9 cellular contexts compared by ENCODE assay signal in the genomic region with DNA sequence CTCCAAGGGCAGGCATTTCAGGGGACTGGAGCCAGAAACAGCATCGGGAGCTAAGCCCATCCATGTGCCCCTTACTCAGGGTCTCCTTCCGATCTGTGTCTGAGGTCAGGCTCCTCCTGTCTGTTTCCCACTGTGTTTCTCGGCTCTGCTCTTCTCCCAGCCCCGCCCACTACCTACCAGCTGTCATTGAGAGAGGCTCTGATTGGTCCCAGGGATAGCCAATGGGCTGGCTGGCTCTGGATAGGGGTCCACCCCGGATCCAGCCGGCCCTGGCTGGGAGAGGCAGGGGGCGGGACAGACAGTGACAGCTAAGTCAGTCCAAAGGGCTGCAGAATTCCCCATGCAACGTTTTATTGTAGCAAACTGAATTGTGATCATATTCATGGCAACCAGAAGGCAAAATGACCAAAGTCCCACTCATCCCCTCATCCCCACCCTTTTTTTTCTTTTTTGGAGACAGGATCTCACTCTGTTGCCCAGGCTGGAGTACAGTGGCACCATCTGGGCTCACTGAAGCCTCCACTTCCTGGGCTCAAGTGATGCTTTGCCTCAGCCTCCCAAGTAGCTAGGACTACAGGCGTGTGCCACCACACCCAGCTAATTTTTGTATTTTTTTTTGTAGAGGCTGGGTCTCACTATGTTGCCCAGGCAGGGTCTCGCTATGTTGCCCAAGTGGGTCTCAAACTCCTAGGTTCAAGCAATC.
DNase-seq lines count a peak whose midpoint lies in the region; ATAC-seq and TF ChIP-seq lines count a peak whose summit lies in the region.
"Had no signal": no experiment of that assay in that cellular context is flagged by ENCODE, and none has a peak within 500 bp of the region (broad histone marks: within the 10 kb centered on the region; RNA-seq: fewer than 3 reads in every experiment).

No MANE protein-coding gene starts in this region.

- ATAC-seq in Right ventricle myocardium superior (ENCODE audit: poor library complexity) (peak; percentile 85), gastrocnemius medialis (peak; percentile 44 to 50), GM21717 (IDR thresholded peaks at IDR 0.05; ENCODE audit: unreplicated experiment) (no peak), GM19328 (IDR thresholded peaks at IDR 0.05; ENCODE audit: unreplicated experiment) (no peak)

- H3K36me3 ChIP-seq in gastrocnemius medialis: no peaks in the 10 kb centered on the region

- no peaks in the 10 kb centered on the region for H3K9me3 ChIP-seq in gastrocnemius medialis

- in situ Hi-C loops in SK-MEL-5 (cut with HindIII; ENCODE audit: low pct_unique_long_range_greater_than_20kb, low sequenced_read_pairs) (no loop called here), gastrocnemius medialis (cut with MboI; ENCODE audit: low sequenced_read_pairs in 4 of 4) (no loop called here)

- H3K27ac ChIP-seq in gastrocnemius medialis: no peak overlapping the region

- intact Hi-C loops in Right ventricle myocardium superior (cut with DNase I): no loop called here
- intact Hi-C loops in gastrocnemius medialis (cut with DNase I; ENCODE audit: low total_unique reads): no loop called here

- TF ChIP-seq CTCF in gastrocnemius medialis (IDR thresholded peaks at IDR 0.05 in 4 of 5, conservative IDR thresholded peaks at IDR 0.05 in 1 of 5): no peak

- H3K27me3 ChIP-seq in gastrocnemius medialis: no peaks in the 10 kb centered on the region

- no peak overlapping the region for H3K4me3 ChIP-seq in gastrocnemius medialis

- DNase-seq in NCI-H526 (lab: John Stamatoyannopoulos, UW) (peak; percentile 14 to 61), NCI-H526 treated with DMSO at 0.1 percent for 48 hours (lab: John Stamatoyannopoulos, UW) (no peak), SK-MEL-5 (ENCODE audit: low read depth, low spot score) (peak; percentile 90), Right ventricle myocardium superior (peak; percentile 68), gastrocnemius medialis (peak; percentile 10 to 29)
- no peak for DNase-seq in stimulated activated CD4-positive, alpha-beta T cell treated with anti-CD3 and anti-CD28 coated beads, Interleukin-4, amount 100 ng/mL, for 4 hours
- DNase-seq: naive B cell had no signal

- H3K4me1 ChIP-seq in gastrocnemius medialis: no peaks in the 10 kb centered on the region

- no peak for TF ChIP-seq POLR2A in gastrocnemius medialis (IDR thresholded peaks at IDR 0.05)

Comparison
In these comparisons a context has a peak if more than half of its experiments do, and no peak if none do; other contexts are left out.
1. DNase-seq: peak in NCI-H526 (2 of 2), SK-MEL-5 (single experiment), Right ventricle myocardium superior (single experiment) and gastrocnemius medialis (2 of 2); none in NCI-H526 treated with DMSO at 0.1 percent for 48 hours (single experiment) and stimulated activated CD4-positive, alpha-beta T cell treated with anti-CD3 and anti-CD28 coated beads, Interleukin-4, amount 100 ng/mL, for 4 hours (0 of 2).
2. ATAC-seq: peak in Right ventricle myocardium superior (single experiment) and gastrocnemius medialis (2 of 2); none in GM21717 (single experiment) and GM19328 (single experiment).